Comparison of ENCODE assay signal across 17 cellular contexts in genomic region chr10:63344269-63344668, GRCh38.
DNase-seq lines count a peak whose midpoint lies in the region; ATAC-seq, FAIRE-seq and TF ChIP-seq lines count a peak whose summit lies in the region.
"Had no signal": no experiment of that assay in that cellular context is flagged by ENCODE, and none has a peak within 500 bp of the region (broad histone marks: within the 10 kb centered on the region; RNA-seq: fewer than 3 reads in every experiment).

No MANE protein-coding gene starts in this region.

- H2AFZ ChIP-seq in GM12878 (ENCODE audit: control insufficient read depth, low read depth, low read length) (no peak overlapping the region), neural progenitor cell (replicated peaks) (no peak overlapping the region)
- H2AFZ ChIP-seq: GM23338 had no signal

- peak; percentile 95 for ATAC-seq in GM18868 (IDR thresholded peaks at IDR 0.05; ENCODE audit: unreplicated experiment)
- peak; percentile 83 for ATAC-seq in GM12878
- no peak for ATAC-seq in HG03135 (IDR thresholded peaks at IDR 0.05; ENCODE audit: unreplicated experiment)
- ATAC-seq: GM23338 had no signal

- DNase-seq in H54 (ENCODE audit: insufficient read length, low spot score) (no peak), GM12878 (ENCODE audit: low read depth, low spot score) (no peak), immature natural killer cell (no peak), neural progenitor cell (ENCODE audit: low spot score) (no peak)
- DNase-seq: C1 segment of cervical spinal cord; Calu3; CD4-positive, alpha-beta memory T cell; COR-L47; DMS53; DND-41; HFFc6 had no signal

- H3K4me1 ChIP-seq in GM12878 (ENCODE audit: control insufficient read depth, insufficient read depth, low read length) = peaks cover 8% of the 10 kb centered on the region
- H3K4me1 ChIP-seq in neural progenitor cell = no peaks in the 10 kb centered on the region
- H3K4me1 ChIP-seq: HAP-1 had no signal

- no peak overlapping the region for H3K27ac Mint-ChIP-seq in immature natural killer cell
- H3K27ac Mint-ChIP-seq in neural progenitor cell = no peak overlapping the region
- H3K27ac Mint-ChIP-seq: GM23338, HFFc6 had no signal

- FAIRE-seq in H54 (lab: Jason Lieb, UNC) = peak; percentile 20
- no peak for FAIRE-seq in GM12878 (lab: Jason Lieb, UNC)
- FAIRE-seq: G401.6, GM18507 had no signal

- RAD21 ChIA-PET in GM12878 (lab: Charles Lee; ENCODE audit: unreplicated experiment) = interaction anchor here (0.6 kb wide), 1 partner anchor 149 kb away, joined by 3 read pairs; no protein-coding TSS in a partner anchor

- H3K9me3 Mint-ChIP-seq in immature natural killer cell = no peaks in the 10 kb centered on the region
- H3K9me3 Mint-ChIP-seq in neural progenitor cell = peaks cover 6% of the 10 kb centered on the region
- H3K9me3 Mint-ChIP-seq: CD4-positive, alpha-beta memory T cell; GM23338; HFFc6 had no signal

- TF ChIP-seq RAD21 in GM12878 (IDR thresholded peaks at IDR 0.05; ENCODE audit: insufficient read depth, low read depth, low read length) = no peak

- H3K9ac ChIP-seq in GM12878 (ENCODE audit: control insufficient read depth, insufficient read depth, low read length) (no peak overlapping the region), neural progenitor cell (no peak overlapping the region)

- SMC1A ChIA-PET in GM12878 (lab: Charles Lee; ENCODE audit: uncharacterized antibody, unreplicated experiment) = no interaction called here

- H3K4me3 ChIP-seq in GM12878 (no peak overlapping the region), neural progenitor cell (no peak overlapping the region)
- H3K4me3 ChIP-seq: GM23338, HAP-1 had no signal

- H3K4me1 Mint-ChIP-seq in immature natural killer cell = peaks cover 2 to 13% of the 10 kb centered on the region in 2 donors
- no peaks in the 10 kb centered on the region for H3K4me1 Mint-ChIP-seq in neural progenitor cell
- H3K4me1 Mint-ChIP-seq: GM23338 had no signal

- in situ Hi-C loops in GM12878 (cut with MboI) = no loop called here

- POLR2A ChIA-PET in GM12878 (lab: Charles Lee) = no interaction called here

- TF ChIP-seq CTCF in GM12878 (IDR thresholded peaks at IDR 0.05 in 2 of 3, conservative IDR thresholded peaks at IDR 0.05 in 1 of 3; ENCODE audit: control insufficient read depth in 2 of 3, extremely low read depth in 1 of 3, insufficient read depth in 1 of 3, low read depth in 3 of 3, low read length in 3 of 3) = no peak
- TF ChIP-seq CTCF in neural progenitor cell (IDR thresholded peaks at IDR 0.05) = no peak

- no peaks in the 10 kb centered on the region for H3K27me3 ChIP-seq in GM12878 (replicated peaks in 1 of 2; ENCODE audit: control insufficient read depth in 2 of 2, insufficient read depth in 2 of 2, low read length in 1 of 2)
- H3K27me3 ChIP-seq in neural progenitor cell = no peaks in the 10 kb centered on the region

- no peak overlapping the region for H3K4me3 Mint-ChIP-seq in immature natural killer cell
- H3K4me3 Mint-ChIP-seq in neural progenitor cell = no peak overlapping the region
- H3K4me3 Mint-ChIP-seq: CD4-positive, alpha-beta memory T cell; GM23338; HFFc6 had no signal

- no peak for TF ChIP-seq EP300 in GM12878 (IDR thresholded peaks at IDR 0.05; ENCODE audit: borderline replicate concordance in 1 of 2, control insufficient read depth in 1 of 2, low read depth in 2 of 2, low read length in 2 of 2)

- 0% methylated on average over 1 of the region's 1 CpG for WGBS in GM12878 (ENCODE audit: insufficient coverage, insufficient replicate concordance, low lambda C conversion rate, missing lambda C conversion rate)

- no peak overlapping the region for H3K27ac ChIP-seq in GM12878 (ENCODE audit: control insufficient read depth, insufficient read depth)
- H3K27ac ChIP-seq in neural progenitor cell = no peak overlapping the region

- TF ChIP-seq POLR2A in H54 (IDR thresholded peaks at IDR 0.05; ENCODE audit: low read depth, low read length) (no peak), GM12878 (IDR thresholded peaks at IDR 0.05; ENCODE audit: low read depth, low read length) (no peak)

- BruUV-seq in GM12878 (replicated peaks; lab: Mats Ljungman, UMichigan) = no TSS peak

- H4K20me1 ChIP-seq in GM12878 (ENCODE audit: control insufficient read depth, insufficient read depth) (no peaks in the 10 kb centered on the region), neural progenitor cell (ENCODE audit: low read depth) (no peaks in the 10 kb centered on the region)

- intact Hi-C loops in GM12878 (cut with micrococcal nuclease; ENCODE audit: unreplicated experiment) = no loop called here

- H3K79me2 ChIP-seq in GM12878 (ENCODE audit: control insufficient read depth, insufficient read depth, low read length) (peaks cover 6% of the 10 kb centered on the region), neural progenitor cell (ENCODE audit: low read depth) (peaks cover 96% of the 10 kb centered on the region)

- H3K9me3 ChIP-seq in GM12878 (replicated peaks; ENCODE audit: control insufficient read depth, insufficient read depth, low read length) (no peaks in the 10 kb centered on the region; the same call in 2 of the 3 replicates), neural progenitor cell (ENCODE audit: low read depth) (no peaks in the 10 kb centered on the region)
- H3K9me3 ChIP-seq: HAP-1 had no signal

- H3K27me3 Mint-ChIP-seq in immature natural killer cell (ENCODE audit: low read depth in 3 of 3) = peaks cover 0 to 2% (median 0%) of the 10 kb centered on the region in 3 donors
- peaks cover 4% of the 10 kb centered on the region for H3K27me3 Mint-ChIP-seq in neural progenitor cell (ENCODE audit: insufficient read depth, low read depth)
- H3K27me3 Mint-ChIP-seq: CD4-positive, alpha-beta memory T cell had no signal

- CTCF ChIA-PET in GM12878 (lab: Yijun Ruan, JAX) = no interaction called here

- H3K4me2 ChIP-seq in GM12878 (ENCODE audit: control insufficient read depth, insufficient read depth) = no peak overlapping the region
- no peak overlapping the region for H3K4me2 ChIP-seq in neural progenitor cell
- H3K4me2 ChIP-seq: GM23338 had no signal

- H3F3A ChIP-seq in neural progenitor cell (ENCODE audit: low read depth) = no peaks in the 10 kb centered on the region

- H3K36me3 ChIP-seq in GM12878 (ENCODE audit: control insufficient read depth in 2 of 2, insufficient read depth in 2 of 2, low read length in 1 of 2) = no peaks in the 10 kb centered on the region
- H3K36me3 ChIP-seq in neural progenitor cell = no peaks in the 10 kb centered on the region
- H3K36me3 ChIP-seq: HAP-1 had no signal

- H3K36me3 Mint-ChIP-seq in immature natural killer cell = peaks cover 0 to under 1% (median 0%) of the 10 kb centered on the region in 3 donors
- H3K36me3 Mint-ChIP-seq in neural progenitor cell = peaks cover 17% of the 10 kb centered on the region

TF ChIP-seq in GM12878, 131 proteins besides CTCF, POLR2A, EP300 and RAD21:
- TF ChIP-seq NFYA (IDR thresholded peaks at IDR 0.05; ENCODE audit: borderline replicate concordance, low read depth, low read length) (no peak), ZSCAN29 (IDR thresholded peaks at IDR 0.05) (no peak), RELA (IDR thresholded peaks at IDR 0.05; ENCODE audit: borderline replicate concordance, partially characterized antibody) (no peak), MLLT1 (IDR thresholded peaks at IDR 0.05) (no peak), NFXL1 (IDR thresholded peaks at IDR 0.05; ENCODE audit: borderline replicate concordance) (no peak), SKIL (IDR thresholded peaks at IDR 0.05; ENCODE audit: low read depth, poor library complexity, severe bottlenecking) (no peak), HDAC2 (IDR thresholded peaks at IDR 0.05) (no peak)
TF ChIP-seq in GM12878: peak in this region for 0.
